In the genomic region with DNA sequence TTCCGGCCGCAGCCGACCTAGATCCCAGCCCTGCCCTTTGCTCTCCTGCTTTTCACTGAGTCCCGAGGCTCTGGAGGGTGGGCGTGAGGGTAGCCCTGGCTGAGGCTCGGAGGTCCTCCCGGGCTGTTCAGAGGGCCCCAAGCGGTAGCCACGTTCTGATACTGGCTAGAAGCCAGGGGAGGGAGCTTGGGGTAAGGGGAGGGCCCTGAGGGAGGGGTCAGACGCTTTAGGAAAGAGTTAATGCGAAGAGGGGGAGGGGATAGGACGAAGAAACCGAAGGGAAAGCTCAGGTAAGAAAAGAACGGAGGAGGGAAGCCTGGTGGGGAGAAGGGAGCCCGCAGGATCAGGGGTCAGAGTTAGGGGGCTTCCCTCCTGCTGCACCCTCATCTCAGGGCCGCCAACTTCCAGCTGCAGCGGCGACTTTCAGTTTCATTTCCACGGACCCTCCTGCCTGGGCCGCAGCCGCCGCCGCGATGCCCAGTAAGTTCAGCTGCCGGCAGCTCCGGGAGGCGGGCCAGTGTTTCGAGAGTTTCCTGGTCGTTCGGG, we compare ENCODE assay signal across 8 cellular contexts. TPM values are rescaled to one million over a fixed set of nuclear protein-coding genes. Genes with fewer than 3 reads are reported as not detected.
DNase-seq lines count a peak whose midpoint lies in the region; ATAC-seq and TF ChIP-seq lines count a peak whose summit lies in the region.

Gene MOV10, plus strand, starts transcription at position 220 of the 546 bp plus-strand sequence. Its CDS starts 254 bp downstream, at position 474.

- peak within 1 kb of the TSS; percentile 70 to 81 (median 80) for H3K4me3 ChIP-seq in thyroid gland (replicated peaks in 1 of 3)

- peak; percentile 83 for DNase-seq in DMS114 treated with DMSO at 0.1 percent for 48 hours (lab: John Stamatoyannopoulos, UW; ENCODE audit: unreplicated experiment)
- peak; percentile 72 for DNase-seq in Kasumi-1 (lab: John Stamatoyannopoulos, UW)
- peak; percentile 61 for DNase-seq in SK-N-DZ (ENCODE audit: low spot score)
- DNase-seq in activated naive CD4-positive, alpha-beta T cell treated with anti-CD3 and anti-CD28 coated beads, Interleukin-2, amount 50 U/mL, for 16 hours, result peak; percentile 48
- DNase-seq in globus pallidus (ENCODE audit: low spot score), result peak; percentile 38
- DNase-seq in occipital lobe (lab: John Stamatoyannopoulos, UW), result peak; percentile 28
- peak; percentile 76 to 79 for DNase-seq in thyroid gland

- H3K36me3 ChIP-seq in thyroid gland, result peaks cover 11 to 12% of the 10 kb centered on the region in 2 donors

- whole genome bisulfite sequencing in thyroid gland, 2 donors, result 0% methylated on average over 20 to 24 of the region's 30 CpGs

- H3K4me1 ChIP-seq in thyroid gland, result peaks cover 4 to 15% of the 10 kb centered on the region in 2 donors

- peak; percentile 50 for ATAC-seq in GM21737 (IDR thresholded peaks at IDR 0.05; ENCODE audit: unreplicated experiment)

- peak in 1 of 6 experiments; percentile 10 for TF ChIP-seq CTCF in thyroid gland (IDR thresholded peaks at IDR 0.05)

- TF ChIP-seq POLR2A in thyroid gland (IDR thresholded peaks at IDR 0.05), result no peak

- intact Hi-C loops in thyroid gland (cut with DNase I), result no loop called here

- H3K27me3 ChIP-seq in thyroid gland, result no peaks in the 10 kb centered on the region

- H3K9me3 ChIP-seq in thyroid gland, result no peaks in the 10 kb centered on the region

- peak within 1 kb of the TSS; percentile 79 to 92 (median 89) for H3K27ac ChIP-seq in thyroid gland

RNA-seq across cellular contexts. Expression of gene MOV10, which starts in this region (rescaled TPM):
- 12.0 and 22.1 TPM in 2 replicates for polyA plus RNA-seq in SK-N-DZ (2014; cell fraction: cytosol; rRNA removed)
- polyA plus RNA-seq in SK-N-DZ (2014; cell fraction: nucleus; rRNA removed), result 88.5 and 96.3 TPM in 2 replicates
- total RNA-seq in occipital lobe (3.7 TPM), thyroid gland (10 to 100 TPM; 20.2 to 27.7 (median 27.5) TPM)

Comparison
In these comparisons a context has a peak if more than half of its experiments do, and no peak if none do; other contexts are left out.
1. Peak in every context shown above with its lines: DNase-seq, ATAC-seq, H3K4me3 ChIP-seq and H3K27ac ChIP-seq.
2. DNase-seq: peak in every context shown above with its lines; median percentile 83 in DMS114 treated with DMSO at 0.1 percent for 48 hours; 78 in thyroid gland; 72 in Kasumi-1; 61 in SK-N-DZ; 48 in activated naive CD4-positive, alpha-beta T cell treated with anti-CD3 and anti-CD28 coated beads, Interleukin-2, amount 50 U/mL, for 16 hours; 38 in globus pallidus; 28 in occipital lobe.